In genomic region chr9:97904725-97905124, GRCh38 we compare ENCODE assay signal across 17 cellular contexts. TPM values are rescaled to one million over a fixed set of nuclear protein-coding genes. Genes with fewer than 3 reads are reported as not detected.
A peak's percentile ranks its signal among the peaks of the same experiment; 100 is the strongest.
DNase-seq lines count a peak whose midpoint lies in the region; ATAC-seq, FAIRE-seq and TF ChIP-seq lines count a peak whose summit lies in the region.
"Had no signal": no experiment of that assay in that cellular context is flagged by ENCODE, and none has a peak within 500 bp of the region (broad histone marks: within the 10 kb centered on the region; RNA-seq: fewer than 3 reads in every experiment).

No MANE protein-coding gene starts in this region.

- H3K27me3 ChIP-seq in HL-60 (ENCODE audit: insufficient read depth, poor library complexity, severe bottlenecking) = no peaks in the 10 kb centered on the region
- no peaks in the 10 kb centered on the region for H3K27me3 ChIP-seq in small intestine (ENCODE audit: control insufficient read depth in 2 of 2, insufficient read depth in 2 of 2, low read length in 2 of 2)
- no peaks in the 10 kb centered on the region for H3K27me3 ChIP-seq in right atrium auricular region
- no peaks in the 10 kb centered on the region for H3K27me3 ChIP-seq in suprapubic skin
- H3K27me3 ChIP-seq: foreskin keratinocyte had no signal

- WGBS in small intestine, 3 donors = 87 to 91% (median 89%) methylated on average over 9 of the region's 9 CpGs
- WGBS in suprapubic skin = 96% methylated on average over 9 of the region's 9 CpGs

- TF ChIP-seq CTCF in HL-60 (IDR thresholded peaks at IDR 0.05; ENCODE audit: insufficient read depth, low read length) = no peak
- TF ChIP-seq CTCF in right atrium auricular region (IDR thresholded peaks at IDR 0.05) = no peak
- no peak for TF ChIP-seq CTCF in suprapubic skin (IDR thresholded peaks at IDR 0.05)

- H3K27ac ChIP-seq in HL-60 (replicated peaks) = peak overlapping the region; percentile 90
- no peak overlapping the region for H3K27ac ChIP-seq in small intestine (ENCODE audit: low read depth in 1 of 2, low read length in 1 of 2)
- H3K27ac ChIP-seq in right atrium auricular region = no peak overlapping the region
- H3K27ac ChIP-seq in suprapubic skin = no peak overlapping the region
- H3K27ac ChIP-seq: foreskin keratinocyte, prostate gland, VCaP had no signal

- no peak for TF ChIP-seq EP300 in suprapubic skin (IDR thresholded peaks at IDR 0.05)

- DNase-seq in HL-60 (ENCODE audit: low read depth in 1 of 2, low spot score in 1 of 2) = no peak
- peak; percentile 18 for DNase-seq in activated CD4-positive, alpha-beta T cell treated with anti-CD3 and anti-CD28 coated beads, Interleukin-2, amount 50 U/mL, for 4 hours
- peak in 1 of 2 donors; percentile 41 for DNase-seq in activated naive CD4-positive, alpha-beta T cell treated with anti-CD3 and anti-CD28 coated beads, Interleukin-2, amount 50 U/mL, for 72 hours (ENCODE audit: low spot score in 2 of 2)
- peak; percentile 13 for DNase-seq in small intestine
- DNase-seq in dermis blood vessel endothelial cell = no peak
- DNase-seq in right atrium auricular region (ENCODE audit: low spot score) = no peak
- no peak for DNase-seq in suprapubic skin (ENCODE audit: low spot score in 2 of 2)
- DNase-seq: foreskin keratinocyte, NCI-H1694, NCI-H774, Right ventricle myocardium superior had no signal

- H3K4me3 ChIP-seq in HL-60 (replicated peaks; ENCODE audit: insufficient read depth, low read length) (no peak overlapping the region), small intestine (ENCODE audit: low read depth in 1 of 2, low read length in 2 of 2) (no peak overlapping the region), right atrium auricular region (no peak overlapping the region), suprapubic skin (no peak overlapping the region)
- H3K4me3 ChIP-seq: prostate gland had no signal

- H3K9me3 ChIP-seq in small intestine (ENCODE audit: control insufficient read depth, low read depth) (no peaks in the 10 kb centered on the region), right atrium auricular region (no peaks in the 10 kb centered on the region), suprapubic skin (no peaks in the 10 kb centered on the region)
- H3K9me3 ChIP-seq: prostate gland had no signal

- H3K4me1 ChIP-seq in small intestine (ENCODE audit: control insufficient read depth in 2 of 2, insufficient read depth in 1 of 2, low read depth in 1 of 2, low read length in 1 of 2) (peaks cover 0 to 2% of the 10 kb centered on the region in 2 donors), right atrium auricular region (peaks cover 0 to 20% of the 10 kb centered on the region in 2 donors), suprapubic skin (peaks cover 25% of the 10 kb centered on the region)
- H3K4me1 ChIP-seq: prostate gland had no signal

- peaks cover 2 to 7% of the 10 kb centered on the region in 2 donors for H3K36me3 ChIP-seq in small intestine (ENCODE audit: control insufficient read depth in 2 of 2, insufficient read depth in 2 of 2, low read length in 2 of 2)
- peaks cover 27% of the 10 kb centered on the region for H3K36me3 ChIP-seq in right atrium auricular region
- H3K36me3 ChIP-seq in suprapubic skin = peaks cover 30% of the 10 kb centered on the region
- H3K36me3 ChIP-seq: prostate gland had no signal

- no peak for TF ChIP-seq POLR2A in suprapubic skin (IDR thresholded peaks at IDR 0.05)

- no peaks in the 10 kb centered on the region for H3K9me3 Mint-ChIP-seq in activated naive CD4-positive, alpha-beta T cell treated with anti-CD3 and anti-CD28 coated beads, Interleukin-2, amount 50 U/mL, for 72 hours
- H3K9me3 Mint-ChIP-seq: mesothelial cell of epicardium had no signal

- peak overlapping the region; percentile 69 to 90 for H3K27ac Mint-ChIP-seq in activated naive CD4-positive, alpha-beta T cell treated with anti-CD3 and anti-CD28 coated beads, Interleukin-2, amount 50 U/mL, for 72 hours
- H3K27ac Mint-ChIP-seq: mesothelial cell of epicardium had no signal

- ATAC-seq in activated naive CD4-positive, alpha-beta T cell treated with anti-CD3 and anti-CD28 coated beads, Interleukin-2, amount 50 U/mL, for 72 hours = peak; percentile 60 to 74
- ATAC-seq in GM21576 (IDR thresholded peaks at IDR 0.05; ENCODE audit: unreplicated experiment) = no peak
- ATAC-seq: foreskin keratinocyte, HCT116 had no signal

- H3K36me3 Mint-ChIP-seq in activated naive CD4-positive, alpha-beta T cell treated with anti-CD3 and anti-CD28 coated beads, Interleukin-2, amount 50 U/mL, for 72 hours = peaks cover 6 to 14% of the 10 kb centered on the region in 2 donors

- FAIRE-seq in small intestine (lab: Jason Lieb, UNC) = no peak

RNA-seq across cellular contexts. Expression of gene TRMO, which starts 17.6 kb away (rescaled TPM):
- total RNA-seq in activated naive CD4-positive, alpha-beta T cell treated with anti-CD3 and anti-CD28 coated beads, Interleukin-2, amount 50 U/mL, for 72 hours = 10 to 100 TPM; 16.3 to 16.9 TPM
- 10 to 100 TPM in 1 of 3 donors, 1 to 10 TPM in 2; 6.2 to 10.8 (median 9.2) TPM for polyA plus RNA-seq in small intestine
- 18.5 and 19.2 TPM in 2 replicates for total RNA-seq in dermis blood vessel endothelial cell
- 10 to 100 TPM; 13.9 to 14.5 TPM for total RNA-seq in right atrium auricular region
- 10 to 100 TPM; 19.3 to 47.2 (median 31.7) TPM for total RNA-seq in suprapubic skin

RNA-seq across cellular contexts. Expression of gene HEMGN, which starts 33.2 kb away (rescaled TPM):
- total RNA-seq in activated naive CD4-positive, alpha-beta T cell treated with anti-CD3 and anti-CD28 coated beads, Interleukin-2, amount 50 U/mL, for 72 hours = 1 to 10 TPM; 1.9 to 2.1 TPM
- under 1 TPM in 1 of 3 donors, not detected in 2; 0.03 TPM for polyA plus RNA-seq in small intestine
- not detected in 2 replicates for total RNA-seq in dermis blood vessel endothelial cell
- under 1 TPM; 0.31 to 0.63 TPM for total RNA-seq in right atrium auricular region
- total RNA-seq in suprapubic skin = not detected
- total RNA-seq: foreskin keratinocyte, mesothelial cell of epicardium, Right ventricle myocardium superior had no signal
- polyA plus RNA-seq: foreskin keratinocyte had no signal

RNA-seq across cellular contexts. Expression of gene FOXE1, which starts 51.7 kb away (rescaled TPM):
- total RNA-seq in activated naive CD4-positive, alpha-beta T cell treated with anti-CD3 and anti-CD28 coated beads, Interleukin-2, amount 50 U/mL, for 72 hours = under 1 TPM; 0.06 to 0.07 TPM
- polyA plus RNA-seq in small intestine = not detected
- total RNA-seq in dermis blood vessel endothelial cell = 0.09 and 0.17 TPM in 2 replicates
- not detected for total RNA-seq in right atrium auricular region
- total RNA-seq in suprapubic skin = 1 to 10 TPM in 3 of 4 donors, under 1 TPM in 1; 0.48 to 3.9 (median 2.0) TPM
- total RNA-seq: mesothelial cell of epicardium, Right ventricle myocardium superior, subcutaneous adipose tissue had no signal

Comparison
In these comparisons a context has a peak if more than half of its experiments do, and no peak if none do; other contexts are left out.
1. DNase-seq: peak in activated CD4-positive, alpha-beta T cell treated with anti-CD3 and anti-CD28 coated beads, Interleukin-2, amount 50 U/mL, for 4 hours (2 of 2) and small intestine (single experiment); none in HL-60 (0 of 2), dermis blood vessel endothelial cell (single experiment), right atrium auricular region (single experiment) and suprapubic skin (0 of 2).